20 cellular contexts compared by ENCODE assay signal in the genomic region with DNA sequence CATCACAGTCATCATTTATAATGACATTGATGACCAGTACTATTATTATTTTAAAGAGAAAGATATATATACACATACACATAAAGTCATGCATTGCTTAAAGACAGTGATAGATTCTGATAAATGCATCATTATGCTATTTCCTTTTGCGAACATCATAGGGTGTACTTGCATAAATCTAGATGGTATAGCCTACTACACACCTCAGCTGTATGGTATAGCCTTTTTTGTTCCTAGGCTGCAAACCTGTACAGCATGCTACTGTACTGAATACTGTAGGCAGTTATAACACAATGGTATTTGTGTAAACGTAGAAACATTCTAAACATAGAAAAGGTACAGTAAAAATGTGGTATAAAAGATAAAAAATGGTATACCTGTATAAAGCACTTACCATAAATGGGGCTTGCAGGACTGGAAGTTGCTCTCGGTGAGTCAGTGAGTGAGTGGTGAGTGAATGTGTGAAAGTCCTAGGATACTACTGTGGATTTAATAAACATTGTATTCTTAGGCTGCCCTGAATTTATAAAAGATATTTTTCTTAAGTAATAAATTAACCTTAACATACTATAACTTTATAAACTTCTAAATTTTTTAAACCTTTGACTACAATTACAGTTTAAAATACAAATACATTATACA. TPM values are rescaled to one million over a fixed set of nuclear protein-coding genes. Genes with fewer than 3 reads are reported as not detected.
DNase-seq lines count a peak whose midpoint lies in the region; ATAC-seq, FAIRE-seq and TF ChIP-seq lines count a peak whose summit lies in the region.
"Had no signal": no experiment of that assay in that cellular context is flagged by ENCODE, and none has a peak within 500 bp of the region (broad histone marks: within the 10 kb centered on the region; RNA-seq: fewer than 3 reads in every experiment).

No MANE protein-coding gene starts in this region.

- H3K27me3 ChIP-seq in IMR-90 (ENCODE audit: control insufficient read depth, insufficient read depth, low read length) (no peaks in the 10 kb centered on the region), brain microvascular endothelial cell (replicated peaks) (no peaks in the 10 kb centered on the region), HepG2 (ENCODE audit: control insufficient read depth in 1 of 2, insufficient read depth in 2 of 2, low read length in 2 of 2) (no peaks in the 10 kb centered on the region), tibial nerve (no peaks in the 10 kb centered on the region)
- H3K27me3 ChIP-seq: stomach had no signal

- H3K9me3 ChIP-seq in IMR-90 (ENCODE audit: control insufficient read depth, insufficient read depth, low read length) (no peaks in the 10 kb centered on the region), HepG2 (ENCODE audit: low read length) (no peaks in the 10 kb centered on the region), tibial nerve (no peaks in the 10 kb centered on the region)
- H3K9me3 ChIP-seq: mucosa of descending colon, stomach, transverse colon had no signal

- H3K56ac ChIP-seq in IMR-90 (ENCODE audit: extremely low read depth, insufficient read depth, low read length), result no peak overlapping the region

- TF ChIP-seq EP300 in HepG2 (IDR thresholded peaks at IDR 0.05; ENCODE audit: low read depth in 2 of 2, low read length in 2 of 2), result no peak
- TF ChIP-seq EP300 in HepG2 (CRISPR knock-in tag; IDR thresholded peaks at IDR 0.05; ENCODE audit: borderline replicate concordance), result no peak
- no peak for TF ChIP-seq EP300 in tibial nerve (IDR thresholded peaks at IDR 0.05)

- POLR2A ChIA-PET in IMR-90 (lab: Charles Lee; ENCODE audit: unreplicated experiment) (no interaction called here), HepG2 (lab: Yijun Ruan, JAX) (no interaction called here)

- CTCF ChIA-PET in IMR-90 (lab: Yijun Ruan, JAX) (no interaction called here), HepG2 (lab: Yijun Ruan, JAX; ENCODE audit: low intra/inter-chr PET ratio, low total read pairs) (no interaction called here)

- H3K9ac ChIP-seq in IMR-90 (ENCODE audit: low read depth, low read length), result no peak overlapping the region
- no peak overlapping the region for H3K9ac ChIP-seq in HepG2 (ENCODE audit: insufficient read depth, low read depth, low read length)
- H3K9ac ChIP-seq: parathyroid adenoma had no signal

- no peak for TF ChIP-seq CTCF in IMR-90 (conservative IDR thresholded peaks at IDR 0.05; ENCODE audit: low read depth, low read length)
- no peak for TF ChIP-seq CTCF in brain microvascular endothelial cell (IDR thresholded peaks at IDR 0.05; ENCODE audit: low read depth, low read length, missing control alignments)
- TF ChIP-seq CTCF in HepG2 (CRISPR knock-in tag; IDR thresholded peaks at IDR 0.05), result no peak
- no peak for TF ChIP-seq CTCF in tibial nerve (IDR thresholded peaks at IDR 0.05)

- H4K8ac ChIP-seq in IMR-90 (ENCODE audit: low read depth in 2 of 2, low read length in 2 of 2), result no peak overlapping the region

- H2AFZ ChIP-seq in IMR-90 (replicated peaks; ENCODE audit: low read length, poor library complexity) (no peak overlapping the region), HepG2 (ENCODE audit: low read length) (no peak overlapping the region)
- H2AFZ ChIP-seq: parathyroid adenoma had no signal

- no peak overlapping the region for H2AK9ac ChIP-seq in IMR-90 (replicated peaks; ENCODE audit: low read depth, low read length, poor library complexity)

- no peak overlapping the region for H3K14ac ChIP-seq in IMR-90 (replicated peaks; ENCODE audit: low read depth, low read length)

- H3K23ac ChIP-seq in IMR-90 (ENCODE audit: low read depth, low read length), result no peak overlapping the region

- H4K5ac ChIP-seq in IMR-90 (ENCODE audit: low read depth, low read length), result no peak overlapping the region

- TF ChIP-seq RAD21 in IMR-90 (IDR thresholded peaks at IDR 0.05; ENCODE audit: low read length) (no peak), HepG2 (CRISPR knock-in tag; IDR thresholded peaks at IDR 0.05) (no peak)

- no peak overlapping the region for H3K4ac ChIP-seq in IMR-90 (ENCODE audit: low read depth, low read length)

- H3K36me3 ChIP-seq in IMR-90 (ENCODE audit: control insufficient read depth, insufficient read depth, low read length) (no peaks in the 10 kb centered on the region), brain microvascular endothelial cell (replicated peaks) (no peaks in the 10 kb centered on the region), HepG2 (replicated peaks in 1 of 2; ENCODE audit: control insufficient read depth in 1 of 2, insufficient read depth in 2 of 2, low read length in 2 of 2) (no peaks in the 10 kb centered on the region; a peak in 1 of 5 replicates), tibial nerve (no peaks in the 10 kb centered on the region)
- H3K36me3 ChIP-seq: stomach, transverse colon had no signal

- dilution Hi-C loops in IMR-90 (cut with HindIII; ENCODE audit: low sequenced_read_pairs, unreplicated experiment), result no loop called here

- H3K4me2 ChIP-seq in IMR-90 (ENCODE audit: low read depth, low read length) (no peak overlapping the region), HepG2 (ENCODE audit: low read depth, low read length) (no peak overlapping the region)

- no peak overlapping the region for H3K18ac ChIP-seq in IMR-90 (ENCODE audit: low read depth, low read length)

- H2BK20ac ChIP-seq in IMR-90 (ENCODE audit: low read depth, low read length), result no peak overlapping the region

- TF ChIP-seq POLR2A in IMR-90 (IDR thresholded peaks at IDR 0.05; ENCODE audit: low read depth, low read length) (no peak), HepG2 (IDR thresholded peaks at IDR 0.05; ENCODE audit: insufficient read depth in 1 of 2, low read depth in 2 of 2, low read length in 2 of 2) (no peak), tibial nerve (IDR thresholded peaks at IDR 0.05) (no peak)

- no CpG with 5 or more reads among the region's 3 CpGs for WGBS in IMR-90 (ENCODE audit: extremely low coverage in 2 of 2, insufficient read length in 1 of 2), 2 experiments
- 74% methylated on average over 3 of the region's 3 CpGs for WGBS in HepG2 (ENCODE audit: low lambda C conversion rate)
- 37 to 39% methylated on average over 3 of the region's 3 CpGs for WGBS in tibial nerve, 2 donors

- H3K9me1 ChIP-seq in IMR-90 (ENCODE audit: insufficient read depth, low read length), result peaks cover 3% of the 10 kb centered on the region; the same call in 1 of the 2 replicates

- in situ Hi-C loops in IMR-90 (cut with MboI; ENCODE audit: low sequenced_read_pairs) (loop anchor here (10.0 kb wide), 1 partner anchor 516 kb away; no protein-coding TSS in a partner anchor), brain microvascular endothelial cell (cut with HindIII; ENCODE audit: low pct_ligation_motif_present, low sequenced_read_pairs) (no loop called here), HepG2 (cut with HindIII; ENCODE audit: extremely low pct_ligation_motif_present, low pct_unique_long_range_greater_than_20kb) (loop anchor here (10.0 kb wide), 1 partner anchor 106 kb away; no protein-coding TSS in a partner anchor)

- ATAC-seq in IMR-90 (ENCODE audit: low read depth) (peak; percentile 51), HepG2 (peak; percentile 38; the same call in 2 of the 3 replicates)
- ATAC-seq: esophagus mucosa, mucosa of descending colon had no signal

- H2BK15ac ChIP-seq in IMR-90 (ENCODE audit: low read depth, low read length), result no peak overlapping the region

- no peak overlapping the region for H4K91ac ChIP-seq in IMR-90 (ENCODE audit: insufficient read depth, low read depth, low read length)

- H3K79me2 ChIP-seq in HepG2 (ENCODE audit: insufficient read depth, low read length), result peaks cover 99% of the 10 kb centered on the region

- BruUV-seq in IMR-90 (replicated peaks; lab: Mats Ljungman, UMichigan) (no TSS peak), HepG2 (replicated peaks; lab: Mats Ljungman, UMichigan) (no TSS peak)

- FAIRE-seq in G401.6 (lab: Jason Lieb, UNC) (peak; percentile 75), HepG2 (lab: Jason Lieb, UNC) (no peak)
- FAIRE-seq: frontal cortex, HTR-8/SVneo had no signal

- no peak overlapping the region for H3K4me3 ChIP-seq in IMR-90 (ENCODE audit: insufficient read depth, low read depth, low read length)
- H3K4me3 ChIP-seq in brain microvascular endothelial cell (ENCODE audit: low read depth, low read length), result no peak overlapping the region
- no peak overlapping the region for H3K4me3 ChIP-seq in HepG2 (replicated peaks in 1 of 3; ENCODE audit: insufficient read depth in 1 of 3, low read depth in 2 of 3, low read length in 3 of 3)
- no peak overlapping the region for H3K4me3 ChIP-seq in tibial nerve
- H3K4me3 ChIP-seq: mucosa of descending colon, stomach, transverse colon had no signal

- H2BK5ac ChIP-seq in IMR-90 (ENCODE audit: low read depth, low read length, poor library complexity, severe bottlenecking), result no peak overlapping the region

- peaks cover 8 to 43% of the 10 kb centered on the region in 2 experiments for H3K79me1 ChIP-seq in IMR-90 (ENCODE audit: low read depth in 1 of 2, low read length in 2 of 2)

- H3K4me1 ChIP-seq in IMR-90 (ENCODE audit: control insufficient read depth, insufficient read depth, low read length) (0 out of 2 replicates have a peak, but pooled peaks cover 2% of the 10 kb centered on the region), HepG2 (ENCODE audit: insufficient read depth, low read length) (peaks cover 33% of the 10 kb centered on the region), tibial nerve (peaks cover 0 to 100% (median 27%) of the 10 kb centered on the region in 4 donors)
- H3K4me1 ChIP-seq: parathyroid adenoma had no signal

- peaks cover 81% of the 10 kb centered on the region for H4K20me1 ChIP-seq in IMR-90 (ENCODE audit: insufficient read depth, low read length)
- peaks cover 58% of the 10 kb centered on the region for H4K20me1 ChIP-seq in HepG2 (ENCODE audit: insufficient read depth, low read length)

- H3K27ac ChIP-seq in IMR-90 (ENCODE audit: insufficient read depth, low read length) (no peak overlapping the region), brain microvascular endothelial cell (no peak overlapping the region), HepG2 (ENCODE audit: extremely low read length, insufficient read depth, low read length) (no peak overlapping the region), tibial nerve (no peak overlapping the region)
- H3K27ac ChIP-seq: parathyroid adenoma, stomach, transverse colon had no signal

- intact Hi-C loops in IMR-90 (cut with micrococcal nuclease) (loop anchor here (5.0 kb wide), 1 partner anchor 429 kb away; no protein-coding TSS in a partner anchor), HepG2 (cut with micrococcal nuclease; ENCODE audit: unreplicated experiment) (loop anchor here (1.0 kb wide), 1 partner anchor 8 kb away; no protein-coding TSS in a partner anchor)

- DNase-seq in IMR-90 (peak; percentile 27), brain microvascular endothelial cell (peak; percentile 28), HepG2 (ENCODE audit: low spot score) (no peak), tibial nerve (ENCODE audit: low spot score in 2 of 2) (no peak), HT-29 (ENCODE audit: low spot score) (no peak), NCI-H748 (lab: John Stamatoyannopoulos, UW; ENCODE audit: unreplicated experiment) (no peak)
- DNase-seq: activated B cell treated with CpG ODN at 0.5 μM for 24 hours; activated CD8-positive, alpha-beta memory T cell treated with anti-CD3 and anti-CD28 coated beads, Interleukin-2, amount 50 U/mL, for 48 hours; activated effector memory CD4-positive, alpha-beta T cell treated with Interleukin-2 at 50 U/mL for 16 hours; hippocampal formation; Karpas-422; NCI-H1694 treated with DMSO at 0.1 percent for 48 hours had no signal

- no peak overlapping the region for H2BK120ac ChIP-seq in IMR-90 (ENCODE audit: low read depth, low read length)

- no peak overlapping the region for H2AK5ac ChIP-seq in IMR-90 (ENCODE audit: low read depth, low read length)

RNA-seq across cellular contexts. Expression of a gene that starts 23.9 kb away (rescaled TPM):
- total RNA-seq in IMR-90 (2012; rRNA removed) (171 and 232 TPM in 2 replicates), HepG2 (2016; rRNA removed; fragmentation: Illumina TruSeq; extraction: Trizol) (136 and 167 TPM in 2 replicates), tibial nerve (100 to 1,000 TPM; 365 to 570 (median 511) TPM)
- polyA plus RNA-seq in IMR-90 (2012; rRNA removed) (106 and 112 TPM in 2 replicates), HepG2 (2011; rRNA removed) (117 and 137 TPM in 2 replicates)
- polyA plus RNA-seq in IMR-90 (2012; cell fraction: cytosol; rRNA removed), result 54.2 and 59.7 TPM in 2 replicates
- 57.1 and 121 TPM in 2 replicates for polyA plus RNA-seq in IMR-90 (2012; cell fraction: nucleus; rRNA removed; ENCODE audit: low replicate concordance)
- 33.5 and 40.4 TPM in 2 replicates for total RNA-seq in HepG2 (2016; cell fraction: cytosol; rRNA removed; fragmentation: Illumina TruSeq; extraction: Trizol; ENCODE audit: low read depth)
- 141 and 159 TPM in 2 replicates for total RNA-seq in HepG2 (2016; cell fraction: insoluble cytoplasmic fraction; rRNA removed; fragmentation: Illumina TruSeq; extraction: Trizol)
- total RNA-seq in HepG2 (2016; cell fraction: membrane; rRNA removed; fragmentation: Illumina TruSeq; extraction: Trizol), result 82.9 and 85.6 TPM in 2 replicates
- 114 and 126 TPM in 2 replicates for total RNA-seq in HepG2 (2016; cell fraction: nucleus; rRNA removed; fragmentation: Illumina TruSeq; extraction: Trizol)
- polyA plus RNA-seq in HepG2 (2011; cell fraction: cytosol; rRNA removed), result 108 and 115 TPM in 2 replicates
- polyA plus RNA-seq in HepG2 (2011; cell fraction: nucleus; rRNA removed), result 73.5 and 79.1 TPM in 2 replicates
- polyA plus RNA-seq in HepG2 (2012), result 77.5 and 90.6 TPM in 2 replicates
- polyA plus RNA-seq in HepG2 (2016; cell fraction: cytosol; fragmentation: Illumina TruSeq; extraction: Trizol; ENCODE audit: low read depth), result 5.6 and 6.8 TPM in 2 replicates
- polyA plus RNA-seq in HepG2 (2016; cell fraction: insoluble cytoplasmic fraction; fragmentation: Illumina TruSeq; extraction: Trizol; ENCODE audit: low read depth), result 101 and 120 TPM in 2 replicates
- polyA plus RNA-seq in HepG2 (2016; cell fraction: membrane; fragmentation: Illumina TruSeq; extraction: Trizol; ENCODE audit: low read depth), result 23.6 and 26.7 TPM in 2 replicates
- polyA plus RNA-seq in HepG2 (2016; cell fraction: nucleus; fragmentation: Illumina TruSeq; extraction: Trizol; ENCODE audit: insufficient read depth, low read depth), result 50.1 and 57.9 TPM in 2 replicates
- polyA minus RNA-seq in HepG2 (2011; rRNA and poly(A)+ RNA removed; ENCODE audit: low replicate concordance), result 195 and 554 TPM in 2 replicates
- polyA minus RNA-seq in HepG2 (2011; cell fraction: cytosol; rRNA and poly(A)+ RNA removed), result 175 and 185 TPM in 2 replicates
- 261 and 310 TPM in 2 replicates for polyA minus RNA-seq in HepG2 (2011; cell fraction: nucleus; rRNA and poly(A)+ RNA removed)
- total RNA-seq in HT-29 (2014; rRNA removed; shearing (Covaris generic)), result not detected in 2 replicates

Comparison
In these comparisons a context has a peak if more than half of its experiments do, and no peak if none do; other contexts are left out.
1. DNase-seq: peak in IMR-90 (single experiment) and brain microvascular endothelial cell (single experiment); none in HepG2 (single experiment), tibial nerve (0 of 2), HT-29 (single experiment) and NCI-H748 (single experiment).
2. RNA of a gene that starts 23.9 kb away (total RNA-seq): 365 to 570 TPM in tibial nerve, 171 to 232 TPM in IMR-90 and 33.5 to 167 TPM in HepG2; not detected in HT-29; every median in the first group is over 10 times any median in the second.